ENCODE assay signal across 25 cellular contexts in genomic region chr15:78763796-78764241, GRCh38. TPM values are rescaled to one million over a fixed set of nuclear protein-coding genes. Genes with fewer than 3 reads are reported as not detected.
DNase-seq lines count a peak whose midpoint lies in the region; ATAC-seq and TF ChIP-seq lines count a peak whose summit lies in the region.
"Had no signal": no experiment of that assay in that cellular context is flagged by ENCODE, and none has a peak within 500 bp of the region (broad histone marks: within the 10 kb centered on the region; RNA-seq: fewer than 3 reads in every experiment).

No MANE protein-coding gene starts in this region.

- H3K36me3 Mint-ChIP-seq in IgD-negative memory B cell (no peaks in the 10 kb centered on the region), glutamatergic neuron (ENCODE audit: unreplicated experiment) (no peaks in the 10 kb centered on the region)
- H3K36me3 Mint-ChIP-seq: CD8-positive, alpha-beta memory T cell had no signal

- intact Hi-C loops in psoas muscle (cut with DNase I) = loop anchor here (5.0 to 10.0 kb wide), 3 partner anchors 48 to 111 kb away; partner anchors contain the start of genes ADAMTS7 (in 2 of the 2) and MORF4L1 (in 1 of the 2)

- H3K27ac ChIP-seq in psoas muscle = no peak overlapping the region
- H3K27ac ChIP-seq: 22Rv1, breast epithelium, GM23248, transverse colon had no signal

- H3K27ac Mint-ChIP-seq in IgD-negative memory B cell = peak overlapping the region in 2 of 3 donors; percentile 53 to 76
- peak overlapping the region; percentile 48 for H3K27ac Mint-ChIP-seq in glutamatergic neuron (ENCODE audit: unreplicated experiment)
- H3K27ac Mint-ChIP-seq: HFFc6 had no signal

- DNase-seq in activated CD4-positive, CD25-positive, alpha-beta regulatory T cell treated with anti-CD3 and anti-CD28 coated beads, Interleukin-2, amount 50 U/mL, for 72 hours = peak; percentile 29
- no peak for DNase-seq in glutamatergic neuron
- DNase-seq in psoas muscle = peak; percentile 13 to 53
- no peak for DNase-seq in erythroblast (lab: John Stamatoyannopoulos, UW)
- DNase-seq: activated CD8-positive, alpha-beta T cell treated with anti-CD3 and anti-CD28 coated beads, Interleukin-2, amount 10 ng/mL, durations not matched to agents 7 days and 5 days; activated T-cell treated with anti-CD3 and anti-CD28 coated beads, Interleukin-2, amount 50 U/mL, for 1 hour; amniotic stem cell; CD8-positive, alpha-beta memory T cell; cortex of kidney; DMS153; GM23248; HFFc6; mesendoderm; NCI-H1105 treated with DMSO at 0.1 percent for 48 hours; NCI-H2029; NCI-H2227 treated with DMSO at 0.1 percent for 48 hours; retina; SHP77 treated with DMSO at 0.1 percent for 48 hours; transverse colon had no signal

- H3K9me3 ChIP-seq in psoas muscle = no peaks in the 10 kb centered on the region
- H3K9me3 ChIP-seq: breast epithelium, transverse colon had no signal

- no peaks in the 10 kb centered on the region for H3K27me3 ChIP-seq in psoas muscle (ENCODE audit: insufficient read depth in 3 of 3, low read length in 2 of 3)
- H3K27me3 ChIP-seq: breast epithelium, transverse colon had no signal

- peaks cover 8% of the 10 kb centered on the region for H3K4me1 ChIP-seq in psoas muscle
- H3K4me1 ChIP-seq: breast epithelium had no signal

- H3K9me3 Mint-ChIP-seq in IgD-negative memory B cell (no peaks in the 10 kb centered on the region), glutamatergic neuron (ENCODE audit: unreplicated experiment) (peaks cover 15% of the 10 kb centered on the region)
- H3K9me3 Mint-ChIP-seq: CD8-positive, alpha-beta memory T cell; HFFc6 had no signal

- peaks cover 3% of the 10 kb centered on the region for H3K27me3 Mint-ChIP-seq in IgD-negative memory B cell
- peaks cover 20% of the 10 kb centered on the region for H3K27me3 Mint-ChIP-seq in glutamatergic neuron (ENCODE audit: unreplicated experiment)

- H3K36me3 ChIP-seq in psoas muscle (ENCODE audit: insufficient read depth in 1 of 2, low read depth in 1 of 2) = no peaks in the 10 kb centered on the region
- H3K36me3 ChIP-seq: breast epithelium, transverse colon had no signal

- peak overlapping the region in 2 of 4 donors; percentile 75 to 77 for H3K4me3 Mint-ChIP-seq in IgD-negative memory B cell
- H3K4me3 Mint-ChIP-seq in glutamatergic neuron (ENCODE audit: unreplicated experiment) = no peak overlapping the region
- H3K4me3 Mint-ChIP-seq: activated CD8-positive, alpha-beta T cell treated with anti-CD3 and anti-CD28 coated beads, Interleukin-2, amount 10 ng/mL, durations not matched to agents 7 days and 5 days; CD8-positive, alpha-beta memory T cell; HFFc6 had no signal

- no peak for ATAC-seq in activated CD4-positive, CD25-positive, alpha-beta regulatory T cell treated with anti-CD3 and anti-CD28 coated beads, Interleukin-2, amount 50 U/mL, for 24 hours
- ATAC-seq in psoas muscle (no peak), HG03045 (IDR thresholded peaks at IDR 0.05; ENCODE audit: unreplicated experiment) (no peak), GM19397 (IDR thresholded peaks at IDR 0.05; ENCODE audit: unreplicated experiment) (no peak)
- ATAC-seq: activated CD8-positive, alpha-beta T cell treated with anti-CD3 and anti-CD28 coated beads, Interleukin-2, amount 10 ng/mL, durations not matched to agents 7 days and 5 days had no signal

- no peak for TF ChIP-seq POLR2A in erythroblast (IDR thresholded peaks at IDR 0.05; ENCODE audit: low read length)

- H3K4me3 ChIP-seq in psoas muscle = no peak overlapping the region
- H3K4me3 ChIP-seq: breast epithelium, GM23248, transverse colon had no signal

- H3K4me1 Mint-ChIP-seq in IgD-negative memory B cell = peaks cover 7 to 26% (median 16%) of the 10 kb centered on the region in 3 donors
- H3K4me1 Mint-ChIP-seq in glutamatergic neuron (ENCODE audit: low read depth, unreplicated experiment) = peaks cover 7% of the 10 kb centered on the region

- whole genome bisulfite sequencing in psoas muscle, 3 donors = 94 to 96% (median 95%) methylated on average over 20 to 26 of the region's 26 CpGs

- TF ChIP-seq CTCF in glutamatergic neuron (IDR thresholded peaks at IDR 0.05; ENCODE audit: partially characterized antibody, unreplicated experiment) = no peak
- TF ChIP-seq CTCF in psoas muscle (IDR thresholded peaks at IDR 0.05) = no peak

RNA-seq across cellular contexts. Expression of gene ADAMTS7, which starts 47.4 kb away (rescaled TPM):
- 0.04 TPM for polyA plus RNA-seq in IgD-negative memory B cell
- 181 TPM for total RNA-seq in glutamatergic neuron (ENCODE audit: unreplicated experiment)
- 1 to 10 TPM in 2 of 4 donors, under 1 TPM in 2; 0.74 to 1.3 (median 0.96) TPM for total RNA-seq in psoas muscle
- polyA plus RNA-seq in psoas muscle = under 1 TPM; 0.32 to 0.61 (median 0.59) TPM
- total RNA-seq: activated CD8-positive, alpha-beta T cell treated with anti-CD3 and anti-CD28 coated beads, Interleukin-2, amount 10 ng/mL, durations not matched to agents 7 days and 5 days had no signal
- polyA plus RNA-seq: CD8-positive, alpha-beta memory T cell had no signal

Comparison
In these comparisons a context has a peak if more than half of its experiments do, and no peak if none do; other contexts are left out.
1. DNase-seq: peak in activated CD4-positive, CD25-positive, alpha-beta regulatory T cell treated with anti-CD3 and anti-CD28 coated beads, Interleukin-2, amount 50 U/mL, for 72 hours (single experiment) and psoas muscle (2 of 2); none in glutamatergic neuron (single experiment) and erythroblast (0 of 2).
2. RNA of gene ADAMTS7, which starts 47.4 kb away (total RNA-seq): 181 TPM in glutamatergic neuron (single experiment); 0.74 to 1.3 TPM in psoas muscle; every median in the first group is over 10 times any median in the second.